Comparison of ENCODE assay signal across 2 cellular contexts in genomic region chr2:241505086-241505780, GRCh38.
TF ChIP-seq lines count a peak whose summit lies in the region.

No MANE protein-coding gene starts in this region.

TF ChIP-seq in SK-N-SH, 30 proteins besides CTCF, POLR2A, EP300 and RAD21:
- TF ChIP-seq FOXJ3 (CRISPR knock-in tag; IDR thresholded peaks at IDR 0.05) (no peak), USF1 (IDR thresholded peaks at IDR 0.05; ENCODE audit: borderline replicate concordance, low read depth) (no peak), IRF3 (IDR thresholded peaks at IDR 0.05; ENCODE audit: low read depth, low read length) (no peak), NRF1 (IDR thresholded peaks at IDR 0.05; ENCODE audit: low read depth, low read length) (no peak), MXI1 (IDR thresholded peaks at IDR 0.05; ENCODE audit: low read depth, low read length) (no peak), RCOR1 (IDR thresholded peaks at IDR 0.05; ENCODE audit: low read length) (no peak), FOXM1 (IDR thresholded peaks at IDR 0.05; ENCODE audit: low read depth) (no peak), GABPA (IDR thresholded peaks at IDR 0.05; ENCODE audit: low read depth) (no peak), SMC3 (IDR thresholded peaks at IDR 0.05; ENCODE audit: low read depth, low read length) (no peak), SIN3A (IDR thresholded peaks at IDR 0.05; ENCODE audit: borderline replicate concordance, low read depth, low read length) (no peak), EZH2phosphoT487 (IDR thresholded peaks at IDR 0.05; ENCODE audit: borderline replicate concordance, low read depth) (no peak), REST (IDR thresholded peaks at IDR 0.05; ENCODE audit: low read depth, low read length) (no peak), POLR2AphosphoS5 (IDR thresholded peaks at IDR 0.05; ENCODE audit: low read depth, low read length) (no peak), RFX5 (IDR thresholded peaks at IDR 0.05; ENCODE audit: low read length) (no peak), MEF2A (IDR thresholded peaks at IDR 0.05; ENCODE audit: borderline replicate concordance, low read depth) (no peak), NFIC (IDR thresholded peaks at IDR 0.05; ENCODE audit: borderline replicate concordance) (no peak), CHD2 (IDR thresholded peaks at IDR 0.05; ENCODE audit: low read length, partially characterized antibody) (no peak)
- TF ChIP-seq, protein P1, sequence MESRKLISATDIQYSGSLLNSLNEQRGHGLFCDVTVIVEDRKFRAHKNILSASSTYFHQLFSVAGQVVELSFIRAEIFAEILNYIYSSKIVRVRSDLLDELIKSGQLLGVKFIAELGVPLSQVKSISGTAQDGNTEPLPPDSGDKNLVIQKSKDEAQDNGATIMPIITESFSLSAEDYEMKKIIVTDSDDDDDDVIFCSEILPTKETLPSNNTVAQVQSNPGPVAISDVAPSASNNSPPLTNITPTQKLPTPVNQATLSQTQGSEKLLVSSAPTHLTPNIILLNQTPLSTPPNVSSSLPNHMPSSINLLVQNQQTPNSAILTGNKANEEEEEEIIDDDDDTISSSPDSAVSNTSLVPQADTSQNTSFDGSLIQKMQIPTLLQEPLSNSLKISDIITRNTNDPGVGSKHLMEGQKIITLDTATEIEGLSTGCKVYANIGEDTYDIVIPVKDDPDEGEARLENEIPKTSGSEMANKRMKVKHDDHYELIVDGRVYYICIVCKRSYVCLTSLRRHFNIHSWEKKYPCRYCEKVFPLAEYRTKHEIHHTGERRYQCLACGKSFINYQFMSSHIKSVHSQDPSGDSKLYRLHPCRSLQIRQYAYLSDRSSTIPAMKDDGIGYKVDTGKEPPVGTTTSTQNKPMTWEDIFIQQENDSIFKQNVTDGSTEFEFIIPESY (IDR thresholded peaks at IDR 0.05; ENCODE audit: borderline replicate concordance, low read depth), result no peak
- TF ChIP-seq, protein P2, sequence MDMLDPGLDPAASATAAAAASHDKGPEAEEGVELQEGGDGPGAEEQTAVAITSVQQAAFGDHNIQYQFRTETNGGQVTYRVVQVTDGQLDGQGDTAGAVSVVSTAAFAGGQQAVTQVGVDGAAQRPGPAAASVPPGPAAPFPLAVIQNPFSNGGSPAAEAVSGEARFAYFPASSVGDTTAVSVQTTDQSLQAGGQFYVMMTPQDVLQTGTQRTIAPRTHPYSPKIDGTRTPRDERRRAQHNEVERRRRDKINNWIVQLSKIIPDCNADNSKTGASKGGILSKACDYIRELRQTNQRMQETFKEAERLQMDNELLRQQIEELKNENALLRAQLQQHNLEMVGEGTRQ (IDR thresholded peaks at IDR 0.05; ENCODE audit: borderline replicate concordance, low read depth, low read length), result no peak
- TF ChIP-seq, protein P3, sequence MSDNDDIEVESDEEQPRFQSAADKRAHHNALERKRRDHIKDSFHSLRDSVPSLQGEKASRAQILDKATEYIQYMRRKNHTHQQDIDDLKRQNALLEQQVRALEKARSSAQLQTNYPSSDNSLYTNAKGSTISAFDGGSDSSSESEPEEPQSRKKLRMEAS (IDR thresholded peaks at IDR 0.05; ENCODE audit: low read depth), result no peak

TF ChIP-seq in SK-N-SH treated with all-trans-retinoic acid at 6 μM for 48 hours, 23 proteins besides CTCF, POLR2A, EP300 and RAD21:
- TF ChIP-seq RARB (CRISPR knock-in tag; IDR thresholded peaks at IDR 0.05), result no peak
- no peak for TF ChIP-seq BACH2 (CRISPR knock-in tag; IDR thresholded peaks at IDR 0.05; ENCODE audit: borderline replicate concordance)
- no peak for TF ChIP-seq ZNF565 (CRISPR knock-in tag; conservative IDR thresholded peaks at IDR 0.05; ENCODE audit: low read depth)
- no peak for TF ChIP-seq ZNF70 (CRISPR knock-in tag; IDR thresholded peaks at IDR 0.05)
- TF ChIP-seq, protein P4, sequence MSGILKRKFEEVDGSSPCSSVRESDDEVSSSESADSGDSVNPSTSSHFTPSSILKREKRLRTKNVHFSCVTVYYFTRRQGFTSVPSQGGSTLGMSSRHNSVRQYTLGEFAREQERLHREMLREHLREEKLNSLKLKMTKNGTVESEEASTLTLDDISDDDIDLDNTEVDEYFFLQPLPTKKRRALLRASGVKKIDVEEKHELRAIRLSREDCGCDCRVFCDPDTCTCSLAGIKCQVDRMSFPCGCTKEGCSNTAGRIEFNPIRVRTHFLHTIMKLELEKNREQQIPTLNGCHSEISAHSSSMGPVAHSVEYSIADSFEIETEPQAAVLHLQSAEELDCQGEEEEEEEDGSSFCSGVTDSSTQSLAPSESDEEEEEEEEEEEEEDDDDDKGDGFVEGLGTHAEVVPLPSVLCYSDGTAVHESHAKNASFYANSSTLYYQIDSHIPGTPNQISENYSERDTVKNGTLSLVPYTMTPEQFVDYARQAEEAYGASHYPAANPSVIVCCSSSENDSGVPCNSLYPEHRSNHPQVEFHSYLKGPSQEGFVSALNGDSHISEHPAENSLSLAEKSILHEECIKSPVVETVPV (CRISPR knock-in tag; IDR thresholded peaks at IDR 0.05), result no peak
- TF ChIP-seq PATZ1 (CRISPR knock-in tag; IDR thresholded peaks at IDR 0.05; ENCODE audit: borderline replicate concordance), result no peak
- TF ChIP-seq CSDC2 (CRISPR knock-in tag; IDR thresholded peaks at IDR 0.05), result no peak
- TF ChIP-seq PPARA (CRISPR knock-in tag; IDR thresholded peaks at IDR 0.05; ENCODE audit: borderline replicate concordance), result no peak
- no peak for TF ChIP-seq GLIS3 (CRISPR knock-in tag; IDR thresholded peaks at IDR 0.05)
- no peak for TF ChIP-seq TOX (CRISPR knock-in tag; IDR thresholded peaks at IDR 0.05; ENCODE audit: borderline replicate concordance)
